Comparison of ENCODE assay signal across 8 cellular contexts in the genomic region with DNA sequence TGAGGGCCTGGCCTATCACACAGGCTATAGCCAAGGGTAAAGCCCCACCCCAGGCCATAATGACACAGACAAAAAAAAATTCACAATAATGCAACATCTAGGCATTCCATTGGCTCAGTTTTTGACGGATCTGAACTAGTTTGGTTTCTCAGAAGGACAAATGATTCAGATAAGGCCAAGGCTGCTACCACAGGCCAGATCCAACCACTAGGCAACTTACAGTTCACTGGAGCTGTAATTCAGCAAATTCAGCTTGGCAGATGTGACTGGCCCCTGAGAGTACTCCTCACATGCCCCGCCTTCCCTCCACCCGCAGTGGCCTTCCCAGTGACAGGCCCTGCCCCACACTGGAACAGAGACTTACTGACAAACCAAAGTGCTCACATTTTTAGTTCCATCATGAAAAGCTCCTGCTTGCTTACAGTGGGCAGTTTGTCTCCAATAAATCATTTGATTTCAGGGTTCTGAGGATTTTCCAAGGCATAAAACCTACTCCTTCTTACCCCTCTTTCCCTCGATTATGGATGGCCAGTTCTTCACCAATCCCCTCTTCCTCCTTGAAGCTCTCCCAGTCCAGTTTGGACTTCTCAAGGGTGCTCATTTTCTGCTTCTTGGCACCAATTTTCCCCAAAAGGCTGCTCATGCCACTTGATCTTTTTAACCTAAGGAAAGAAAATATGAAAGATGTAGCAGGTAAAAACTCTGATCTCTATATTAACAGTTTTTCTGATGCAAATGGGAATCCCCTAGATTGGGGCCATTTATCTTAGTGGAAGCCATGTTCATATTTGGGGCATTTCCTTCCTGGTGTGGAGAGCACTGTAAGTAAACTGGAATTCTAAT. TPM values are rescaled to one million over a fixed set of nuclear protein-coding genes. Genes with fewer than 3 reads are reported as not detected.
DNase-seq lines count a peak whose midpoint lies in the region; ATAC-seq and TF ChIP-seq lines count a peak whose summit lies in the region.

No MANE protein-coding gene starts in this region.

- H3K9me2 ChIP-seq in PC-3 (replicated peaks; ENCODE audit: low read length): no peaks in the 10 kb centered on the region

- TSS peak; percentile 71 for BruUV-seq in PC-3 (replicated peaks; lab: Mats Ljungman, UMichigan)

- H3K9ac ChIP-seq in BLaER1 (no peak overlapping the region), PC-3 (ENCODE audit: low read length) (peak overlapping the region; percentile 87)

- H3F3A ChIP-seq in PC-3 (ENCODE audit: low read length, unreplicated experiment): peaks cover 8% of the 10 kb centered on the region

- no peaks in the 10 kb centered on the region for H3K9me3 Mint-ChIP-seq in nephron progenitor cell

- peak; percentile 19 for DNase-seq in PC-3
- peak; percentile 90 to 92 for DNase-seq in erythroblast (lab: John Stamatoyannopoulos, UW)
- DNase-seq in nephron progenitor cell: no peak
- no peak for DNase-seq in NK-92 (lab: John Stamatoyannopoulos, UW; ENCODE audit: unreplicated experiment)
- no peak for DNase-seq in NCI-H82 (lab: John Stamatoyannopoulos, UW)
- DNase-seq in Kasumi-1 (lab: John Stamatoyannopoulos, UW): no peak
- DNase-seq in GDM1 (lab: John Stamatoyannopoulos, UW): no peak

- H3K4me1 Mint-ChIP-seq in nephron progenitor cell: peaks cover 42% of the 10 kb centered on the region

- no peaks in the 10 kb centered on the region for H3K79me2 ChIP-seq in PC-3 (ENCODE audit: low read length)

- ATAC-seq in PC-3: no peak

- TF ChIP-seq CTCF in PC-3 (conservative IDR thresholded peaks at IDR 0.05; ENCODE audit: low read depth, low read length) (no peak), nephron progenitor cell (IDR thresholded peaks at IDR 0.05) (no peak)

- intact Hi-C loops in PC-3 (cut with micrococcal nuclease): loop anchor here (1.0 to 2.0 kb wide), 4 partner anchors 38 to 81 kb away; no protein-coding TSS in a partner anchor

- H3K4me3 Mint-ChIP-seq in nephron progenitor cell: no peak overlapping the region

- TF ChIP-seq POLR2A in erythroblast (IDR thresholded peaks at IDR 0.05; ENCODE audit: low read length): no peak

- H3K27ac ChIP-seq in BLaER1: no peak overlapping the region
- H3K27ac ChIP-seq in PC-3 (ENCODE audit: low read length): peak overlapping the region; percentile 99

- H3K9me3 ChIP-seq in BLaER1: no peaks in the 10 kb centered on the region
- no peaks in the 10 kb centered on the region for H3K9me3 ChIP-seq in PC-3 (ENCODE audit: low read length)

- peak overlapping the region; percentile 29; the same call in 1 of the 2 replicates for H2AFZ ChIP-seq in PC-3 (ENCODE audit: low read length)

- H3K27me3 ChIP-seq in BLaER1: no peaks in the 10 kb centered on the region
- no peaks in the 10 kb centered on the region for H3K27me3 ChIP-seq in PC-3 (ENCODE audit: low read length)

- H4K20me1 ChIP-seq in BLaER1 (peaks cover 56% of the 10 kb centered on the region), PC-3 (ENCODE audit: low read length) (no peaks in the 10 kb centered on the region)

- peak overlapping the region; percentile 88 for H3K27ac Mint-ChIP-seq in nephron progenitor cell

- H3K27me3 Mint-ChIP-seq in nephron progenitor cell (ENCODE audit: low read depth, poor library complexity): peaks cover 3% of the 10 kb centered on the region

- POLR2A ChIA-PET in PC-3 (lab: Charles Lee; ENCODE audit: unreplicated experiment): interaction anchor here (0.7 to 1.5 kb wide), 4 partner anchors 50 to 320 kb away, joined by 3 to 7 read pairs (median 4); a partner anchor contains a TSS

- H3K4me2 ChIP-seq in BLaER1 (peak overlapping the region; percentile 62), PC-3 (ENCODE audit: low read length) (peak overlapping the region; percentile 71)

- CTCF ChIA-PET in PC-3 (lab: Charles Lee): interaction anchor here (0.7 to 1.9 kb wide), 4 partner anchors 59 to 106 kb away, joined by 3 to 8 read pairs (median 7); no protein-coding TSS in a partner anchor

- no peak overlapping the region for H3K4me3 ChIP-seq in BLaER1
- peak overlapping the region; percentile 31; the same call in 1 of the 2 replicates for H3K4me3 ChIP-seq in PC-3 (ENCODE audit: low read length)

- H3K36me3 ChIP-seq in BLaER1 (peaks cover 52% of the 10 kb centered on the region), PC-3 (ENCODE audit: low read depth, low read length) (no peaks in the 10 kb centered on the region; the same call in 1 of the 2 replicates)

- H3K4me1 ChIP-seq in BLaER1 (peaks cover 19% of the 10 kb centered on the region), PC-3 (ENCODE audit: insufficient read depth, low read length) (peaks cover 26% of the 10 kb centered on the region)

- H3K36me3 Mint-ChIP-seq in nephron progenitor cell (ENCODE audit: low read depth): peaks cover 47% of the 10 kb centered on the region

RNA-seq across cellular contexts. Expression of a gene that starts 53.3 kb away (rescaled TPM):
- total RNA-seq in PC-3 (2014; rRNA removed): 49.3 and 68.0 TPM in 2 replicates

Comparison
In these comparisons a context has a peak if more than half of its experiments do, and no peak if none do; other contexts are left out.
1. DNase-seq: peak in PC-3 (single experiment) and erythroblast (2 of 2); none in nephron progenitor cell (single experiment), NK-92 (single experiment), NCI-H82 (single experiment), Kasumi-1 (0 of 2) and GDM1 (single experiment).